In genomic region chr1:153000294-153000693, GRCh38 we compare ENCODE assay signal across 1 cellular context.
A peak's percentile ranks its signal among the peaks of the same experiment; 100 is the strongest.
TF ChIP-seq lines count a peak whose summit lies in the region.

No MANE protein-coding gene starts in this region.

TF ChIP-seq in K562, 482 proteins besides CTCF, POLR2A, EP300 and RAD21:
- TF ChIP-seq HNRNPUL1 (IDR thresholded peaks at IDR 0.05; ENCODE audit: low read length) (no peak), ZNF512 (tag; IDR thresholded peaks at IDR 0.05) (peak; percentile 59; the same call in 1 of the 2 replicates)
